8 cellular contexts compared by ENCODE assay signal in genomic region chr20:41047279-41047974, GRCh38. TPM values are rescaled to one million over a fixed set of nuclear protein-coding genes. Genes with fewer than 3 reads are reported as not detected.
DNase-seq lines count a peak whose midpoint lies in the region; TF ChIP-seq lines count a peak whose summit lies in the region.

No MANE protein-coding gene starts in this region.

- peak overlapping the region; percentile 86 for H3K4me3 Mint-ChIP-seq in HFFc6
- peak overlapping the region; percentile 81 for H3K4me3 Mint-ChIP-seq in activated T-helper 1 cell treated with anti-CD3 and anti-CD28 coated beads, Interleukin-12 subunit alpha, Interleukin-12 subunit beta, Interleukin-2, Interleukin-4 antibody, amounts not matched to agents 30 ng/mL and 10 ng/mL and 1 ng/mL, durations not matched to agents 14 hours and 24 hours and 36 hours
- no peak overlapping the region for H3K4me3 Mint-ChIP-seq in mesothelial cell of epicardium
- H3K4me3 Mint-ChIP-seq in glutamatergic neuron (ENCODE audit: unreplicated experiment): no peak overlapping the region

- H3K36me3 Mint-ChIP-seq in HFFc6 (ENCODE audit: low read depth) (peaks cover 6% of the 10 kb centered on the region), mesothelial cell of epicardium (no peaks in the 10 kb centered on the region), glutamatergic neuron (ENCODE audit: unreplicated experiment) (no peaks in the 10 kb centered on the region)
- H3K36me3 Mint-ChIP-seq in activated T-helper 1 cell treated with anti-CD3 and anti-CD28 coated beads, Interleukin-12 subunit alpha, Interleukin-12 subunit beta, Interleukin-2, Interleukin-4 antibody, amounts not matched to agents 30 ng/mL and 10 ng/mL and 1 ng/mL, durations not matched to agents 14 hours and 24 hours and 36 hours (ENCODE audit: low read depth): peaks cover 24% of the 10 kb centered on the region

- CTCF ChIA-PET in A673 (lab: Charles Lee): no interaction called here

- TF ChIP-seq CTCF in A673 (conservative IDR thresholded peaks at IDR 0.05; ENCODE audit: low read depth, low read length) (no peak), HFFc6 (IDR thresholded peaks at IDR 0.05) (no peak), mesothelial cell of epicardium (IDR thresholded peaks at IDR 0.05; ENCODE audit: unreplicated experiment) (no peak), glutamatergic neuron (IDR thresholded peaks at IDR 0.05; ENCODE audit: partially characterized antibody, unreplicated experiment) (no peak)

- H3K4me1 Mint-ChIP-seq in HFFc6 (ENCODE audit: low read depth): peaks cover 84% of the 10 kb centered on the region
- peaks cover 91% of the 10 kb centered on the region for H3K4me1 Mint-ChIP-seq in activated T-helper 1 cell treated with anti-CD3 and anti-CD28 coated beads, Interleukin-12 subunit alpha, Interleukin-12 subunit beta, Interleukin-2, Interleukin-4 antibody, amounts not matched to agents 30 ng/mL and 10 ng/mL and 1 ng/mL, durations not matched to agents 14 hours and 24 hours and 36 hours (ENCODE audit: low read depth)
- peaks cover 66% of the 10 kb centered on the region for H3K4me1 Mint-ChIP-seq in mesothelial cell of epicardium
- peaks cover 47% of the 10 kb centered on the region for H3K4me1 Mint-ChIP-seq in glutamatergic neuron (ENCODE audit: low read depth, unreplicated experiment)

- H3K36me3 ChIP-seq in A673 (ENCODE audit: insufficient read depth, low read length, poor library complexity, severe bottlenecking): no peaks in the 10 kb centered on the region

- H3K27me3 Mint-ChIP-seq in HFFc6 (ENCODE audit: insufficient read depth): no peaks in the 10 kb centered on the region
- H3K27me3 Mint-ChIP-seq in activated T-helper 1 cell treated with anti-CD3 and anti-CD28 coated beads, Interleukin-12 subunit alpha, Interleukin-12 subunit beta, Interleukin-2, Interleukin-4 antibody, amounts not matched to agents 30 ng/mL and 10 ng/mL and 1 ng/mL, durations not matched to agents 14 hours and 24 hours and 36 hours (ENCODE audit: insufficient read depth): no peaks in the 10 kb centered on the region
- no peaks in the 10 kb centered on the region for H3K27me3 Mint-ChIP-seq in mesothelial cell of epicardium (ENCODE audit: low read depth)
- no peaks in the 10 kb centered on the region for H3K27me3 Mint-ChIP-seq in glutamatergic neuron (ENCODE audit: unreplicated experiment)

- H3K9me3 ChIP-seq in A673 (ENCODE audit: low read depth, low read length, poor library complexity, severe bottlenecking): no peaks in the 10 kb centered on the region

- DNase-seq in A673 (ENCODE audit: low spot score): no peak
- no peak for DNase-seq in HFFc6
- DNase-seq in activated T-helper 1 cell treated with anti-CD3 and anti-CD28 coated beads, Interleukin-12 subunit alpha, Interleukin-12 subunit beta, Interleukin-2, Interleukin-4 antibody, amounts not matched to agents 30 ng/mL and 10 ng/mL and 1 ng/mL, durations not matched to agents 14 hours and 24 hours and 36 hours (ENCODE audit: low spot score): no peak
- no peak for DNase-seq in mesothelial cell of epicardium (ENCODE audit: low spot score in 2 of 2, unreplicated experiment in 2 of 2)
- no peak for DNase-seq in NCI-H1694 (lab: John Stamatoyannopoulos, UW)
- DNase-seq in SHP77 treated with DMSO at 0.1 percent for 48 hours (lab: John Stamatoyannopoulos, UW): no peak
- DNase-seq in NCI-H128 (lab: John Stamatoyannopoulos, UW; ENCODE audit: unreplicated experiment): no peak
- no peak for DNase-seq in glutamatergic neuron

- no peaks in the 10 kb centered on the region for H3K27me3 ChIP-seq in A673 (replicated peaks; ENCODE audit: insufficient read depth, low read depth, low read length, poor library complexity)

- BruUV-seq in A673 (replicated peaks; lab: Mats Ljungman, UMichigan): no TSS peak

- H3K9me3 Mint-ChIP-seq in HFFc6: no peaks in the 10 kb centered on the region
- H3K9me3 Mint-ChIP-seq in activated T-helper 1 cell treated with anti-CD3 and anti-CD28 coated beads, Interleukin-12 subunit alpha, Interleukin-12 subunit beta, Interleukin-2, Interleukin-4 antibody, amounts not matched to agents 30 ng/mL and 10 ng/mL and 1 ng/mL, durations not matched to agents 14 hours and 24 hours and 36 hours: no peaks in the 10 kb centered on the region
- H3K9me3 Mint-ChIP-seq in mesothelial cell of epicardium: no peaks in the 10 kb centered on the region
- H3K9me3 Mint-ChIP-seq in glutamatergic neuron (ENCODE audit: unreplicated experiment): peaks cover 4% of the 10 kb centered on the region

- intact Hi-C loops in A673 (cut with micrococcal nuclease; ENCODE audit: unreplicated experiment): no loop called here
- intact Hi-C loops in activated T-helper 1 cell treated with anti-CD3 and anti-CD28 coated beads, Interleukin-12 subunit alpha, Interleukin-12 subunit beta, Interleukin-2, Interleukin-4 antibody, amounts not matched to agents 30 ng/mL and 10 ng/mL and 1 ng/mL, durations not matched to agents 14 hours and 24 hours and 36 hours (cut with micrococcal nuclease): no loop called here

- POLR2A ChIA-PET in A673 (lab: Charles Lee; ENCODE audit: low non-redundant PET): interaction anchor here (0.5 to 0.7 kb wide), 2 partner anchors 16 to 59 kb away, joined by 4 to 6 read pairs; no protein-coding TSS in a partner anchor

- H3K4me3 ChIP-seq in A673 (ENCODE audit: low read depth, low read length, poor library complexity, severe bottlenecking): peak overlapping the region; percentile 29

- H3K27ac ChIP-seq in A673 (ENCODE audit: low read depth, low read length, poor library complexity, severe bottlenecking): no peak overlapping the region

- H3K27ac Mint-ChIP-seq in HFFc6 (peak overlapping the region; percentile 66), mesothelial cell of epicardium (peak overlapping the region; percentile 87), glutamatergic neuron (ENCODE audit: unreplicated experiment) (no peak overlapping the region)
- peak overlapping the region; percentile 80 for H3K27ac Mint-ChIP-seq in activated T-helper 1 cell treated with anti-CD3 and anti-CD28 coated beads, Interleukin-12 subunit alpha, Interleukin-12 subunit beta, Interleukin-2, Interleukin-4 antibody, amounts not matched to agents 30 ng/mL and 10 ng/mL and 1 ng/mL, durations not matched to agents 14 hours and 24 hours and 36 hours

- H3K4me1 ChIP-seq in A673 (ENCODE audit: insufficient read depth, low read length, poor library complexity, severe bottlenecking): peaks cover 66% of the 10 kb centered on the region

RNA-seq across cellular contexts. Expression of gene TOP1, which starts 18.8 kb away (rescaled TPM):
- total RNA-seq in A673 (2021): 108 and 125 TPM in 2 replicates
- 10 to 100 TPM; 62.1 to 77.0 (median 73.0) TPM for total RNA-seq in HFFc6 (2021; fragmentation: NEBNext Ultra II Directional; extraction: Animal tissue kit (Norgen Biotek cat#: 25700))
- total RNA-seq in activated T-helper 1 cell treated with anti-CD3 and anti-CD28 coated beads, Interleukin-12 subunit alpha, Interleukin-12 subunit beta, Interleukin-2, Interleukin-4 antibody, amounts not matched to agents 30 ng/mL and 10 ng/mL and 1 ng/mL, durations not matched to agents 14 hours and 24 hours and 36 hours: 120 and 123 TPM in 2 replicates
- total RNA-seq in mesothelial cell of epicardium: 76.0 to 78.6 TPM (median 76.7 TPM) in 3 replicates
- total RNA-seq in glutamatergic neuron (ENCODE audit: unreplicated experiment): 68.7 TPM

Comparison
In these comparisons a context has a peak if more than half of its experiments do, and no peak if none do; other contexts are left out.
1. H3K4me3 Mint-ChIP-seq: peak in HFFc6 (single experiment) and activated T-helper 1 cell treated with anti-CD3 and anti-CD28 coated beads, Interleukin-12 subunit alpha, Interleukin-12 subunit beta, Interleukin-2, Interleukin-4 antibody, amounts not matched to agents 30 ng/mL and 10 ng/mL and 1 ng/mL, durations not matched to agents 14 hours and 24 hours and 36 hours (single experiment); none in mesothelial cell of epicardium (single experiment) and glutamatergic neuron (single experiment).